In the genomic region with DNA sequence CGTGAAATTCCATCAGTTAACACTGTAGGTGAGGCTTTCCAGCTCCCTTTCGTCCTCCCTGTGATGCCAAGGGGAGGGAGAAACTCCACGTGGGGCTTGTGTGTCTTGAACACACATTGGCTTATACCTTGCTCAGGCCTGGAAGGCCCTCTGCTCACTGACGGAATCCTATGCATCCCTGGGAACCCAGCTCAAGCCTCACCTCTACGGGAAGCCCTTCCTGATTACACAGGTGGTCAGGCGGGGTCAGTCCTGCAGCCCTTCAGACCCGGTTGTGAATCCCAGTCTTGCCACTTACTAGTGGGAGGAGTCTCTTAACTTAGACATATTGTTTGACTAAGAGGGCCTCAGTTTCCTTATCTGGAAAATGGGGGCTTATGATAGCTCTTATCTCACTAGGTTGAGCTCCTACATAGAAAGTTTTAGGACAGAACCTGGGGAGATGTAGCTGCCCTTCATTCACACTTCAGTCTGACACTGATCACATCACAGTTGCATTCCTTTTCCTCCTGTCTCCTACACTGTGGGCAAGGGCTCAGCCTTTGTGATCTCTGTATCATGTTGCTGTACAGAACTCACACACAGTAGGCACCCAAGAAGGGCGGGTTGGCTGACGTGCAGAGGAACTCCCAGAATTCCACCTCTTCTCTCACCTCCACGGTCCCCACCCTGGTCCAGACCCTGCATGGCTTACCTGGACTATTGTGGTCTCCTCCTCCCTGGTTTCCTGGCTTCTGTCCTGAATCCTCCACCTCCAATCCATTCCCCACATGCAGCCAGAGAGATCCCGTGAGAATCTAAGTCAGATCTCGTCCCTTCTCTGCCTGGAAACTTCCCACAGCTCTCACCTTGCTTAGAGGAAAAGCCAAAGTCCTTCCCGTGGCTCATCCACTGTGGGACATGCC, we compare ENCODE assay signal across 9 cellular contexts.
DNase-seq lines count a peak whose midpoint lies in the region; ATAC-seq and TF ChIP-seq lines count a peak whose summit lies in the region.
"Had no signal": no experiment of that assay in that cellular context is flagged by ENCODE, and none has a peak within 500 bp of the region (broad histone marks: within the 10 kb centered on the region; RNA-seq: fewer than 3 reads in every experiment).

No MANE protein-coding gene starts in this region.

- ATAC-seq in HG03460 (IDR thresholded peaks at IDR 0.05; ENCODE audit: unreplicated experiment): no peak

- H3K4me3 ChIP-seq in HFF-Myc (replicated peaks; ENCODE audit: low read depth, low read length) (peak overlapping the region; percentile 27), astrocyte of the spinal cord (ENCODE audit: low read depth, low read length) (peak overlapping the region; percentile 24), kidney epithelial cell (ENCODE audit: low read depth, low read length) (peak overlapping the region; percentile 26), smooth muscle cell (peak overlapping the region; percentile 33)

- in situ Hi-C loops in astrocyte of the spinal cord (cut with HindIII; ENCODE audit: low sequenced_read_pairs): no loop called here

- no peak overlapping the region for H2AFZ ChIP-seq in smooth muscle cell (ENCODE audit: low read depth)

- TF ChIP-seq CTCF in HFF-Myc (IDR thresholded peaks at IDR 0.05; ENCODE audit: low read depth, low read length, missing control alignments): no peak
- no peak for TF ChIP-seq CTCF in astrocyte of the spinal cord (IDR thresholded peaks at IDR 0.05; ENCODE audit: low read depth, low read length)
- TF ChIP-seq CTCF in kidney epithelial cell (IDR thresholded peaks at IDR 0.05; ENCODE audit: insufficient read depth, low read length, poor library complexity, severe bottlenecking): no peak
- TF ChIP-seq CTCF in smooth muscle cell (IDR thresholded peaks at IDR 0.05; ENCODE audit: borderline replicate concordance, insufficient read depth, poor library complexity, severe bottlenecking): no peak

- H3K36me3 ChIP-seq in kidney epithelial cell (ENCODE audit: control insufficient read depth, insufficient read depth, low read length) (no peaks in the 10 kb centered on the region), smooth muscle cell (ENCODE audit: low read depth) (no peaks in the 10 kb centered on the region)

- DNase-seq in HFF-Myc (ENCODE audit: extremely low read depth, low read depth) (no peak), astrocyte of the spinal cord (ENCODE audit: low read depth, low spot score) (no peak), kidney epithelial cell (ENCODE audit: low read depth) (no peak), smooth muscle cell (lab: John Stamatoyannopoulos, UW; ENCODE audit: unreplicated experiment) (no peak), LoVo (ENCODE audit: low spot score) (no peak), SKM-1 treated with dmso at 0.1 percent for 144 hours (lab: John Stamatoyannopoulos, UW; ENCODE audit: unreplicated experiment) (no peak), NCI-H748 treated with DMSO at 0.1 percent for 48 hours (lab: John Stamatoyannopoulos, UW) (no peak)
- DNase-seq: activated T-cell treated with anti-CD3 and anti-CD28 coated beads for 4 hours had no signal

- no peaks in the 10 kb centered on the region for H3K9me3 ChIP-seq in smooth muscle cell (replicated peaks; ENCODE audit: low read depth)

- peak overlapping the region; percentile 94 for H3K27ac ChIP-seq in smooth muscle cell (ENCODE audit: low read depth)

- no peaks in the 10 kb centered on the region for H4K20me1 ChIP-seq in smooth muscle cell (ENCODE audit: low read depth)

- H3K4me2 ChIP-seq in smooth muscle cell: peak overlapping the region; percentile 80

- H3K4me1 ChIP-seq in smooth muscle cell (ENCODE audit: low read depth): peaks cover 16% of the 10 kb centered on the region

- no peaks in the 10 kb centered on the region for H3K27me3 ChIP-seq in kidney epithelial cell (ENCODE audit: control insufficient read depth, insufficient read depth, low read length)
- no peaks in the 10 kb centered on the region for H3K27me3 ChIP-seq in smooth muscle cell (ENCODE audit: low read depth)

- H3F3A ChIP-seq in smooth muscle cell (ENCODE audit: low read depth): peaks cover 6% of the 10 kb centered on the region

- 75% methylated on average over 13 of the region's 13 CpGs for WGBS in smooth muscle cell (ENCODE audit: low lambda C conversion rate)

- peak overlapping the region; percentile 84 for H3K9ac ChIP-seq in smooth muscle cell (ENCODE audit: low read depth)

- no peaks in the 10 kb centered on the region for H3K79me2 ChIP-seq in smooth muscle cell (ENCODE audit: low read depth)
